ENCODE assay signal across 15 cellular contexts in the genomic region with DNA sequence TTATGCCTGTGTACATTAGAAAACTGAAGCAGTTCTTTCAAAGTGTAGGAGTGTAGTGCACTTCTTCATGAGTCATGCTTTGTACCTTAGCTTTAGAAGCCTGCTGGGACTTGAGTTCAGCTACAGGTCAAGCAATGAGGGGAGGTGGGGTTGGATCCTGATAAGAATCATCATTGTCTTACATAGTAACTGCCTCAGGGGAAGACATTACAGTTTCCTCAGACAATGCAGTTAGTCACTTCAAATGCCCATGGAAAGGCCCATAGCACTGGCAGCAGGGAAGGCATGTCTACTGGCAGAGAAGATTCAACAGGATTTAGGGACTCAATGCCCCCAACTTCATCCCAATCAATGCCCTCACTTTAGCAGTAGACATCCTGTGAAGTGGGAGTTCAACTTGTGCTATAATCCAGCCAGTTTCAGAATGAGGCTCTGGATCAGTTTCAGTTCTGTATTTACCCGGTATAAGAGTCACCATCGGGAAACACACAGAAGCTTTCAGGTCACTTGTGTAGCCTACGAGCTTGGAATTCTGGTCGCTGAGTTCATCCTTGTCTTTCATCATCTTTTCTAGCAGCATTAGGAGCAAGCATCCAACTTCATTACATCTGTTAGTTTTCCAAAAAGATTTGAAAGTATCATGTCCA.
DNase-seq lines count a peak whose midpoint lies in the region; ATAC-seq and TF ChIP-seq lines count a peak whose summit lies in the region.
"Had no signal": no experiment of that assay in that cellular context is flagged by ENCODE, and none has a peak within 500 bp of the region (broad histone marks: within the 10 kb centered on the region; RNA-seq: fewer than 3 reads in every experiment).

No MANE protein-coding gene starts in this region.

- no peak for ATAC-seq in stimulated activated naive CD8-positive, alpha-beta T cell treated with anti-CD3 and anti-CD28 coated beads, Interleukin-15, Interleukin-2, amounts not matched to agents 100 U/mL and 50 U/mL, for 24 hours
- ATAC-seq: natural killer cell had no signal

- H3K27me3 ChIP-seq in MG63 = no peaks in the 10 kb centered on the region
- H3K27me3 ChIP-seq in kidney epithelial cell (ENCODE audit: control insufficient read depth, insufficient read depth, low read length) = no peaks in the 10 kb centered on the region
- H3K27me3 ChIP-seq: ascending aorta, sigmoid colon had no signal

- H3K36me3 ChIP-seq in MG63 = no peaks in the 10 kb centered on the region
- H3K36me3 ChIP-seq in kidney epithelial cell (ENCODE audit: control insufficient read depth, insufficient read depth, low read length) = no peaks in the 10 kb centered on the region
- H3K36me3 ChIP-seq: ascending aorta, sigmoid colon had no signal

- H3K4me3 ChIP-seq in MG63 (no peak overlapping the region), kidney epithelial cell (ENCODE audit: low read depth, low read length) (no peak overlapping the region)
- H3K4me3 ChIP-seq: ascending aorta, sigmoid colon had no signal

- TF ChIP-seq CTCF in kidney epithelial cell (IDR thresholded peaks at IDR 0.05; ENCODE audit: insufficient read depth, low read length, poor library complexity, severe bottlenecking) = no peak

- H3K9me3 ChIP-seq in MG63 = no peaks in the 10 kb centered on the region
- H3K9me3 ChIP-seq: ascending aorta, sigmoid colon had no signal

- DNase-seq in Daoy (ENCODE audit: low read depth) (peak; percentile 58), MG63 (peak; percentile 60), amniotic epithelial cell (ENCODE audit: low read depth) (peak; percentile 8), kidney epithelial cell (ENCODE audit: low read depth) (peak; percentile 56), erythroblast (lab: John Stamatoyannopoulos, UW) (no peak), DMS 273 treated with DMSO at 0.1 percent for 48 hours (lab: John Stamatoyannopoulos, UW) (no peak)
- DNase-seq in activated CD4-positive, alpha-beta T cell treated with anti-CD3 and anti-CD28 coated beads for 48 hours = no peak
- no peak for DNase-seq in stimulated activated naive CD8-positive, alpha-beta T cell treated with anti-CD3 and anti-CD28 coated beads, Interleukin-15, Interleukin-2, amounts not matched to agents 100 U/mL and 50 U/mL, for 24 hours
- DNase-seq: activated CD4-positive, alpha-beta T cell treated with anti-CD3 and anti-CD28 coated beads, Interleukin-2, amount 10 ng/mL, durations not matched to agents 7 days and 5 days; C1 segment of cervical spinal cord; natural killer cell; NCI-H1694; NK-92 treated with Interleukin-12 subunit alpha and Interleukin-12 subunit beta, amount 100 ng/mL, for 24 hours; sigmoid colon had no signal

- no peak for TF ChIP-seq POLR2A in erythroblast (IDR thresholded peaks at IDR 0.05; ENCODE audit: low read length)

Comparison
In these comparisons a context has a peak if more than half of its experiments do, and no peak if none do; other contexts are left out.
1. DNase-seq: peak in Daoy (single experiment), MG63 (single experiment), amniotic epithelial cell (single experiment) and kidney epithelial cell (single experiment); none in erythroblast (0 of 2), DMS 273 treated with DMSO at 0.1 percent for 48 hours (single experiment), activated CD4-positive, alpha-beta T cell treated with anti-CD3 and anti-CD28 coated beads for 48 hours (single experiment) and stimulated activated naive CD8-positive, alpha-beta T cell treated with anti-CD3 and anti-CD28 coated beads, Interleukin-15, Interleukin-2, amounts not matched to agents 100 U/mL and 50 U/mL, for 24 hours (single experiment).